1 cellular context compared by ENCODE assay signal in the genomic region with DNA sequence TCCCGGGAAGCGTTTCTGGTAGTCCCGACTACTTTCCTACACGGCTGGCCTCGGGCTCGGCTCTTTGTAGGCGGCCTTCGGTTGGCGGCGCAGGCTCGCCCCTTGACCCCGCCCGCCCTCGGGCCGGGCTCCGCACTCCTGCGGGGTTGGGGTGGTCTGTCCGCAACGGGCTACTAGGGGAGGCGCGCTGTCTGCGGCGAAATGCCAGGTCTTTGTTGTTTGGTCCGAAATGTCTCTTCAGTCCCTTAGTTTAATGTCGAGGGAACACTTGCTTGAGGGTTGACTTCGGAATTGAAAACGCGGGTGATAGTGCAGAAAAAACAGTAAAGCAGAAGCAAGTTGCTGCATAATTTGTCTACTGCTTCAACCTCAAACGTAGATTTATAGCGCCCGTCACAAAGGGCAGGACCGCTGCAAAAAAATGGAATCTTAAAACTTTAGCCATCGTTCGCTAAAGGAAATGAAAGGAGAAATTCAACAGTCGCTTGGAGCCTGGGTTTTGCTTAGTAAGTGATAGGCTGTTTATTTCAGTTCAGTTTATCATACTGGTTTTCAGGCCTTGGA.
TF ChIP-seq lines count a peak whose summit lies in the region.

No MANE protein-coding gene starts in this region.

TF ChIP-seq in endothelial cell of umbilical vein, 7 proteins besides CTCF, POLR2A, EP300 and RAD21:
- TF ChIP-seq FOS (IDR thresholded peaks at IDR 0.05; ENCODE audit: borderline replicate concordance, insufficient read depth, low read length) (no peak), POLR2AphosphoS5 (IDR thresholded peaks at IDR 0.05; ENCODE audit: insufficient read depth, low read depth, low read length) (no peak), JUN (IDR thresholded peaks at IDR 0.05; ENCODE audit: borderline replicate concordance, insufficient read depth, insufficient read length, low read depth) (no peak), GATA2 (IDR thresholded peaks at IDR 0.05; ENCODE audit: insufficient read depth, insufficient read length, low read depth, low read length) (no peak), EZH2 (IDR thresholded peaks at IDR 0.05; ENCODE audit: borderline replicate concordance, low read depth, low read length, severe bottlenecking) (no peak)
- TF ChIP-seq, protein P1, sequence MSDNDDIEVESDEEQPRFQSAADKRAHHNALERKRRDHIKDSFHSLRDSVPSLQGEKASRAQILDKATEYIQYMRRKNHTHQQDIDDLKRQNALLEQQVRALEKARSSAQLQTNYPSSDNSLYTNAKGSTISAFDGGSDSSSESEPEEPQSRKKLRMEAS (IDR thresholded peaks at IDR 0.05; ENCODE audit: insufficient read depth, insufficient read length) = no peak
